In the genomic region with DNA sequence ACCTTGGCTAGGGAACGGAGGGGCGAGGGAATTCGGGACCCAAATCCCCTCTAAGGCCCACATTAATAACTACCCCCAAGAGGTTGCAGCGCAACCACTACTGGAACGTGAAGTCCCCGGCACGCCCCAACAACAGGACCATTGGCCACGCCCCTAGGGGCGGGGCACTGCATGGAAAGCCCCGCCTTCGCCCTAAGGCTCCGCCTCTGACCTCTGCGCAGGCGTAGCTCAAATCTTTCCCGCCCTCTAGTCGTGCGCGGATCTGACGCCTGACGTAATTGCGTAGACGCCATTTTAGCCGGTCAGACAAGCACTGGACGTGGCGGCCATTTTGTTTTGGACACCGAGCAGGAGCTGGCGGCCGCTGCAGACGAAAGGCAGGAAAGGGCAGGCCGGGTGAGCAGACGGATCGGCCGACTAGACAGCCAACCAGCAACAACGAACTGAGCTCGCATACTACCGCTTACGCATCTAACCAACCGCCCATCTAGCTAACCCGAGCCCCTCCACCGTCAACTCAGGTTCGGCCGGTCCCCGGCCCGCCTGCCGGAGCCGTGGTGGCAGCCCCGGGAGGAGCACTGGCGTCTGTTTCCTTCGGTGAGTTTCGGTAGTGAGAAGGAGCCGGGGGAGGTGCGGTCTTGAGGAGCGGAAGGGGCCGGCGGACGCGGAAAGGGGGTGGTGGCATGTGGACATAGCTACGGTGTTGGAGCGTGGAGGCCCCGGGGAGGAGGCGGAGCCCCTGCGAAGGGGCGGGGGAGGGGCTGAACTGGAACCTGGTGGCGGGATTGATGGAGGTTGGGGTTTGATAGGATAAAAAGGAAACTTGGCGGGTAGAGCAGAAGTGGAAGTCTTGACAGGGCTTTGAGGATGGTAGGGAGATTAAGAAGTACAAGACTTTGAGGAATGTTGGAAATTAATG, we compare ENCODE assay signal across 8 cellular contexts. TPM values are rescaled to one million over a fixed set of nuclear protein-coding genes. Genes with fewer than 3 reads are reported as not detected.
A peak's percentile ranks its signal among the peaks of the same experiment; 100 is the strongest.
DNase-seq lines count a peak whose midpoint lies in the region; ATAC-seq lines count a peak whose summit lies in the region.

A gene with protein sequence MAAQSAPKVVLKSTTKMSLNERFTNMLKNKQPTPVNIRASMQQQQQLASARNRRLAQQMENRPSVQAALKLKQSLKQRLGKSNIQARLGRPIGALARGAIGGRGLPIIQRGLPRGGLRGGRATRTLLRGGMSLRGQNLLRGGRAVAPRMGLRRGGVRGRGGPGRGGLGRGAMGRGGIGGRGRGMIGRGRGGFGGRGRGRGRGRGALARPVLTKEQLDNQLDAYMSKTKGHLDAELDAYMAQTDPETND (plus strand): TSS at position 320 of the 919 bp plus-strand sequence. CDS start 2,523 bp downstream, outside the sequence.

- H3K36me3 Mint-ChIP-seq in activated CD8-positive, alpha-beta memory T cell treated with anti-CD3 and anti-CD28 coated beads, Interleukin-2, amount 10 ng/mL, durations not matched to agents 7 days and 5 days = peaks cover 38% of the 10 kb centered on the region

- no peaks in the 10 kb centered on the region for H3K9me3 ChIP-seq in NT2/D1 (ENCODE audit: insufficient read depth, low read length)
- no peaks in the 10 kb centered on the region for H3K9me3 ChIP-seq in endocrine pancreas (ENCODE audit: control insufficient read depth, low read length)
- no peaks in the 10 kb centered on the region for H3K9me3 ChIP-seq in mesenchymal stem cell (ENCODE audit: control insufficient read depth, low read length)

- H3K14ac ChIP-seq in mesenchymal stem cell (ENCODE audit: low read length in 2 of 2) = peak within 1 kb of the TSS in 1 of 2 experiments; percentile 80

- peak within 1 kb of the TSS; percentile 99 to 100 for H3K18ac ChIP-seq in mesenchymal stem cell (ENCODE audit: low read depth in 1 of 2, low read length in 2 of 2)

- peak within 1 kb of the TSS in 1 of 2 experiments; percentile 78 for H2BK12ac ChIP-seq in mesenchymal stem cell (ENCODE audit: low read length in 2 of 2)

- H2AFZ ChIP-seq in mesenchymal stem cell (ENCODE audit: low read depth, low read length) = no peak within 1 kb of the TSS

- H3K36me3 ChIP-seq in NT2/D1 (ENCODE audit: insufficient read depth, insufficient read length, low read length) (peaks cover 50% of the 10 kb centered on the region), endocrine pancreas (ENCODE audit: control insufficient read depth, insufficient read depth, low read length) (peaks cover 8% of the 10 kb centered on the region), mesenchymal stem cell (ENCODE audit: control insufficient read depth in 1 of 2, insufficient read depth in 2 of 2, low read depth in 1 of 2, low read length in 2 of 2) (peaks cover 23 to 39% of the 10 kb centered on the region in 2 experiments)

- peak within 1 kb of the TSS; percentile 100 for H3K27ac Mint-ChIP-seq in activated CD8-positive, alpha-beta memory T cell treated with anti-CD3 and anti-CD28 coated beads, Interleukin-2, amount 10 ng/mL, durations not matched to agents 7 days and 5 days

- no peaks in the 10 kb centered on the region for H3K9me3 Mint-ChIP-seq in activated CD8-positive, alpha-beta memory T cell treated with anti-CD3 and anti-CD28 coated beads, Interleukin-2, amount 10 ng/mL, durations not matched to agents 7 days and 5 days (ENCODE audit: low read depth)

- H3K27ac ChIP-seq in mesenchymal stem cell (ENCODE audit: low read length, poor library complexity, severe bottlenecking) = peak within 1 kb of the TSS; percentile 97

- H3K79me1 ChIP-seq in mesenchymal stem cell (replicated peaks; ENCODE audit: low read length, poor library complexity, severe bottlenecking) = peaks cover 7% of the 10 kb centered on the region

- DNase-seq in COR-L47 (lab: John Stamatoyannopoulos, UW) = peak; percentile 98
- DNase-seq in HUDEP-2 (lab: John Stamatoyannopoulos, UW; ENCODE audit: unreplicated experiment in 76 of 76) = peak in 75 of 76 experiments; percentile 58 to 98 (median 95)
- DNase-seq in NT2/D1 (ENCODE audit: low read depth, low spot score) = peak; percentile 100
- peak; percentile 99 for DNase-seq in activated CD8-positive, alpha-beta memory T cell treated with anti-CD3 and anti-CD28 coated beads, Interleukin-2, amount 10 ng/mL, durations not matched to agents 7 days and 5 days
- DNase-seq in mesenchymal stem cell = peak; percentile 97
- DNase-seq in stimulated activated CD8-positive, alpha-beta memory T cell treated with anti-CD3 and anti-CD28 coated beads, Interleukin-12 subunit alpha, Interleukin-12 subunit beta, amount 100 ng/mL, for 4 hours (ENCODE audit: low read depth) = peak; percentile 94

- H4K91ac ChIP-seq in mesenchymal stem cell (ENCODE audit: low read length) = peak within 1 kb of the TSS; percentile 100

- no peaks in the 10 kb centered on the region for H3K27me3 ChIP-seq in NT2/D1 (ENCODE audit: insufficient read depth, insufficient read length)
- H3K27me3 ChIP-seq in endocrine pancreas (ENCODE audit: control insufficient read depth, insufficient read depth, low read length) = no peaks in the 10 kb centered on the region
- H3K27me3 ChIP-seq in mesenchymal stem cell (ENCODE audit: control insufficient read depth in 1 of 2, insufficient read depth in 1 of 2, low read length in 2 of 2) = no peaks in the 10 kb centered on the region

- 4% methylated on average over 60 of the region's 65 CpGs for WGBS in mesenchymal stem cell

- H2AK5ac ChIP-seq in mesenchymal stem cell (ENCODE audit: low read length, severe bottlenecking) = peak within 1 kb of the TSS; percentile 100

- H3K4me1 ChIP-seq in NT2/D1 (ENCODE audit: insufficient read depth, insufficient read length) = peaks cover 14% of the 10 kb centered on the region
- peaks cover 17% of the 10 kb centered on the region for H3K4me1 ChIP-seq in endocrine pancreas (ENCODE audit: control insufficient read depth, insufficient read depth, low read length)
- peaks cover 12% of the 10 kb centered on the region for H3K4me1 ChIP-seq in mesenchymal stem cell (ENCODE audit: control insufficient read depth, insufficient read depth, low read depth, low read length)

- H4K8ac ChIP-seq in mesenchymal stem cell (ENCODE audit: low read length) = peak within 1 kb of the TSS; percentile 97

- H3K23ac ChIP-seq in mesenchymal stem cell (ENCODE audit: low read length in 2 of 2) = peak within 1 kb of the TSS; percentile 54 to 92

- CTCF ChIA-PET in activated CD8-positive, alpha-beta memory T cell treated with anti-CD3 and anti-CD28 coated beads, Interleukin-2, amount 10 ng/mL, durations not matched to agents 7 days and 5 days (lab: Charles Lee) = interaction anchor here (1.1 to 3.6 kb wide), 18 partner anchors 9 to 353 kb away, joined by 3 to 26 read pairs (median 6); partner anchors contain the start of genes S100A4, S100A5 and S100A6

- H3K4me1 Mint-ChIP-seq in activated CD8-positive, alpha-beta memory T cell treated with anti-CD3 and anti-CD28 coated beads, Interleukin-2, amount 10 ng/mL, durations not matched to agents 7 days and 5 days = peaks cover 42% of the 10 kb centered on the region

- H3K9ac ChIP-seq in NT2/D1 (ENCODE audit: insufficient read length, low read depth) = peak within 1 kb of the TSS; percentile 100
- peak within 1 kb of the TSS; percentile 99 for H3K9ac ChIP-seq in endocrine pancreas (ENCODE audit: control insufficient read depth, insufficient read depth, low read length)
- H3K9ac ChIP-seq in mesenchymal stem cell (ENCODE audit: low read length) = peak within 1 kb of the TSS; percentile 100

- H2BK120ac ChIP-seq in mesenchymal stem cell (ENCODE audit: low read depth, low read length) = peak within 1 kb of the TSS; percentile 99

- H3K4me3 ChIP-seq in NT2/D1 (ENCODE audit: insufficient read length, low read depth) (peak within 1 kb of the TSS; percentile 100), endocrine pancreas (ENCODE audit: control insufficient read depth, insufficient read depth, low read length) (peak within 1 kb of the TSS; percentile 88), mesenchymal stem cell (ENCODE audit: insufficient read depth in 1 of 2, low read depth in 1 of 2, low read length in 2 of 2) (peak within 1 kb of the TSS; percentile 94 to 98)

- peak within 1 kb of the TSS; percentile 99 for H2BK5ac ChIP-seq in mesenchymal stem cell (ENCODE audit: low read depth, low read length, poor library complexity, severe bottlenecking)

- ATAC-seq in GM21381 (IDR thresholded peaks at IDR 0.05; ENCODE audit: unreplicated experiment) = peak; percentile 90
- ATAC-seq in activated CD8-positive, alpha-beta memory T cell treated with anti-CD3 and anti-CD28 coated beads, Interleukin-2, amount 10 ng/mL, durations not matched to agents 7 days and 5 days = peak; percentile 92

- no peaks in the 10 kb centered on the region for H3K27me3 Mint-ChIP-seq in activated CD8-positive, alpha-beta memory T cell treated with anti-CD3 and anti-CD28 coated beads, Interleukin-2, amount 10 ng/mL, durations not matched to agents 7 days and 5 days

- peak within 1 kb of the TSS; percentile 56 for H3K4me2 ChIP-seq in mesenchymal stem cell (ENCODE audit: low read length, poor library complexity, severe bottlenecking)

- peak within 1 kb of the TSS; percentile 99 for H3K4me3 Mint-ChIP-seq in activated CD8-positive, alpha-beta memory T cell treated with anti-CD3 and anti-CD28 coated beads, Interleukin-2, amount 10 ng/mL, durations not matched to agents 7 days and 5 days

- H3K4ac ChIP-seq in mesenchymal stem cell (ENCODE audit: low read depth in 1 of 2, low read length in 2 of 2) = peak within 1 kb of the TSS; percentile 88 to 100

- peak within 1 kb of the TSS; percentile 83 for H2BK15ac ChIP-seq in mesenchymal stem cell (ENCODE audit: low read depth, poor library complexity, severe bottlenecking)

RNA-seq across cellular contexts. Expression of the gene that starts here (rescaled TPM):
- total RNA-seq in activated CD8-positive, alpha-beta memory T cell treated with anti-CD3 and anti-CD28 coated beads, Interleukin-2, amount 10 ng/mL, durations not matched to agents 7 days and 5 days = 10 to 100 TPM; 83.8 to 89.1 TPM
- 33.6 TPM for polyA plus RNA-seq in mesenchymal stem cell (2013, experiment 1 of 2)
- polyA plus RNA-seq in mesenchymal stem cell (2013, experiment 2 of 2) = 34.1 TPM

Comparison
In these comparisons a context has a peak if more than half of its experiments do, and no peak if none do; other contexts are left out.
1. Peak in every context shown above with its lines: DNase-seq, ATAC-seq, H3K4me3 ChIP-seq and H3K27ac ChIP-seq.